ENCODE assay signal across 22 cellular contexts in the genomic region with DNA sequence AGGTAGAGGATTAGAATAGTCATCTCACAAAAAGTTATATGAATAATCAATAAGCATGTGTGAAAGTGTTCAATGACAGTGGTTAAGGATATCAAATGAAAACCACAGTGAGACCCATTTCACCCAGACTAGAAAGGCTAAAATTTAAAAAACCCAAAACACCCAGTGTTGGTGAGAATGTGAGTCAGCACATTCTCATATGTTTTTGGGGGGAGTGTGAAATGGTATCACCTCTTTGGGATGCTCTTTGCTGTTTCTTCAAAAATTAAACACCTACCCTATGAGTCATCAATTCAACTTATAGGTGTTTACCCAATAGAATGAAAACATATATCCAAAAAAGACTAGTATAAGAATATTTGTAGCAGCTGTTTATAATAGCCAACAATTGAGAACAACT.
"Had no signal": no experiment of that assay in that cellular context is flagged by ENCODE, and none has a peak within 500 bp of the region (broad histone marks: within the 10 kb centered on the region; RNA-seq: fewer than 3 reads in every experiment).

No MANE protein-coding gene starts in this region.

- H3K4me1 Mint-ChIP-seq: WTC11 had no signal

- FAIRE-seq: kidney, TTC549 had no signal

- H3K36me3 ChIP-seq: breast epithelium, left lung, neutrophil had no signal

- DNase-seq: activated CD4-positive, alpha-beta T cell treated with anti-CD3 and anti-CD28 coated beads, Interleukin-2, amount 10 ng/mL, durations not matched to agents 7 days and 5 days; activated gamma-delta T cell treated with Interleukin-2 at 50 U/mL for 16 hours; activated T-cell treated with anti-CD3 and anti-CD28 coated beads, Interleukin-2, amount 50 U/mL, for 1 hour; aorta; endodermal cell; hippocampal formation; kidney; left lung; mammary epithelial cell; naive B cell; SJCRH30; stimulated activated CD4-positive, alpha-beta T cell treated with anti-CD3 and anti-CD28 coated beads, Interleukin-4, amount 100 ng/mL, for 24 hours; stimulated activated naive CD4-positive, alpha-beta T cell treated with Interleukin-2 at 50 U/mL for 16 hours; SW 1271 had no signal

- ATAC-seq: esophagus mucosa, left lung, WTC11 had no signal

- H3K9me3 Mint-ChIP-seq: type B pancreatic cell had no signal

- H3K4me3 Mint-ChIP-seq: activated CD4-positive, alpha-beta T cell treated with anti-CD3 and anti-CD28 coated beads, Interleukin-2, amount 10 ng/mL, durations not matched to agents 7 days and 5 days; activated naive CD8-positive, alpha-beta T cell; endodermal cell; naive B cell; type B pancreatic cell; WTC11 had no signal

- H3K9me3 ChIP-seq: breast epithelium, left lung, neutrophil had no signal

- H3K27me3 Mint-ChIP-seq: naive B cell, type B pancreatic cell had no signal

- H3K4me1 ChIP-seq: breast epithelium had no signal

- H3K4me3 ChIP-seq: breast epithelium, left lung, SJCRH30, skin epidermis had no signal

- H3K27ac Mint-ChIP-seq: activated CD4-positive, alpha-beta T cell treated with anti-CD3 and anti-CD28 coated beads, Interleukin-2, amount 10 ng/mL, durations not matched to agents 7 days and 5 days; activated naive CD8-positive, alpha-beta T cell; endodermal cell; naive B cell; type B pancreatic cell; WTC11 had no signal

- H3K27ac ChIP-seq: breast epithelium, left lung, neutrophil, SJCRH30, skin epidermis had no signal

- H3K27me3 ChIP-seq: breast epithelium, left lung, neutrophil, SJCRH30 had no signal
